In the genomic region with DNA sequence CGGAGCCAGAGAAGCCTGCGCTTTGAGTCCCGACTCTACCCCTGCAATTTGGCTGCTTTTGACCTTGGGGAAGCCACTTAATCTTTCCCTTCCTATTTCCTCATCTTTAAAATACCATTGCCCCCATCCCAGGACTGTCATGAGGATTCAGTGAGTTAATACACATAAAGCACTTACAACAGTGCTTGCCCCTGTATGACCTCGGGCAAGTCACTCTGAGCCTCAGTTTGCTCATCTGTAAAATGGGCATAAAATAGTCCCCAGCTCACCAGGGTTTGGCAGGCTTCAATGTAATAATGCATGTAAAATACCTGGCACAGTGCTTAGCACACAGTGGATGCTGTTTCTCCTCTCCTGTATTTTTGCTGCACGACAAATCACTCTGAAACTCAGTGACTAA, we compare ENCODE assay signal across 28 cellular contexts.
"Had no signal": no experiment of that assay in that cellular context is flagged by ENCODE, and none has a peak within 500 bp of the region (broad histone marks: within the 10 kb centered on the region; RNA-seq: fewer than 3 reads in every experiment).

No MANE protein-coding gene starts in this region.

- H3K36me3 ChIP-seq: neural progenitor cell, ovary, spleen, suprapubic skin, tibial artery, transverse colon, upper lobe of right lung, uterus had no signal

- H3K27ac ChIP-seq: neural progenitor cell, ovary, parathyroid adenoma, psoas muscle, skin epidermis, spleen, suprapubic skin, testis, tibial artery, transverse colon, upper lobe of right lung, uterus had no signal

- ATAC-seq: natural killer cell; psoas muscle; right cardiac atrium; sciatic nerve; stimulated activated memory B cell treated with anti-CD40 and anti-IgM and Interleukin-4, amounts not matched to agents 10 μg/mL and 1 μg/mL and 100 μg/mL, for 72 hours; stimulated activated naive CD8-positive, alpha-beta T cell treated with anti-CD3 and anti-CD28 coated beads, Interleukin-15, amount 100 ng/mL, for 72 hours; stimulated activated naive CD8-positive, alpha-beta T cell treated with anti-CD3 and anti-CD28 coated beads, Interleukin-15, Interleukin-2, amounts not matched to agents 100 U/mL and 50 U/mL, for 24 hours; upper lobe of right lung had no signal

- H3K4me2 ChIP-seq: neural progenitor cell, smooth muscle cell had no signal

- H3K4me3 ChIP-seq: neural progenitor cell, ovary, psoas muscle, skin epidermis, smooth muscle cell, spleen, suprapubic skin, testis, tibial artery, transverse colon, upper lobe of right lung, uterus had no signal

- H3K4me1 ChIP-seq: neural progenitor cell, parathyroid adenoma, psoas muscle, spleen, suprapubic skin, testis, tibial artery, transverse colon, upper lobe of right lung, uterus had no signal

- DNase-seq: natural killer cell; occipital lobe; ovary; posterior cingulate gyrus; psoas muscle; right cardiac atrium; spleen; stimulated activated CD4-positive, alpha-beta T cell treated with anti-CD3 and anti-CD28 coated beads, Interleukin-12 subunit alpha, Interleukin-12 subunit beta, amount 100 ng/mL, for 4 hours; stimulated activated CD4-positive, alpha-beta T cell treated with anti-CD3 and anti-CD28 coated beads, Interleukin-1b, Interleukin-23, amount 100 ng/mL, for 48 hours; stimulated activated CD4-positive, alpha-beta T cell treated with anti-CD3 and anti-CD28 coated beads, Interleukin-4, amount 100 ng/mL, for 1 hour; stimulated activated CD4-positive, alpha-beta T cell treated with anti-CD3 and anti-CD28 coated beads, Interleukin-4, amount 100 ng/mL, for 4 hours; stimulated activated CD8-positive, alpha-beta memory T cell treated with anti-CD3 and anti-CD28 coated beads, Interleukin-4, amount 100 ng/mL, for 48 hours; stimulated activated naive CD4-positive, alpha-beta T cell; stimulated activated naive CD8-positive, alpha-beta T cell treated with anti-CD3 and anti-CD28 coated beads, Interleukin-15, amount 100 ng/mL, for 72 hours; stimulated activated naive CD8-positive, alpha-beta T cell treated with anti-CD3 and anti-CD28 coated beads, Interleukin-15, Interleukin-2, amounts not matched to agents 100 U/mL and 50 U/mL, for 24 hours; substantia nigra; testis; tibial artery; transverse colon; upper lobe of right lung; uterus had no signal

- H3K27me3 ChIP-seq: neural progenitor cell, ovary, suprapubic skin, testis, transverse colon, upper lobe of right lung, uterus had no signal

- H2AFZ ChIP-seq: neural progenitor cell, parathyroid adenoma had no signal

- H3K9me3 ChIP-seq: ovary, psoas muscle, spleen, suprapubic skin, testis, tibial artery, transverse colon, upper lobe of right lung, uterus had no signal

- H3K9ac ChIP-seq: neural progenitor cell, parathyroid adenoma had no signal
